Comparison of ENCODE assay signal across 14 cellular contexts in the genomic region with DNA sequence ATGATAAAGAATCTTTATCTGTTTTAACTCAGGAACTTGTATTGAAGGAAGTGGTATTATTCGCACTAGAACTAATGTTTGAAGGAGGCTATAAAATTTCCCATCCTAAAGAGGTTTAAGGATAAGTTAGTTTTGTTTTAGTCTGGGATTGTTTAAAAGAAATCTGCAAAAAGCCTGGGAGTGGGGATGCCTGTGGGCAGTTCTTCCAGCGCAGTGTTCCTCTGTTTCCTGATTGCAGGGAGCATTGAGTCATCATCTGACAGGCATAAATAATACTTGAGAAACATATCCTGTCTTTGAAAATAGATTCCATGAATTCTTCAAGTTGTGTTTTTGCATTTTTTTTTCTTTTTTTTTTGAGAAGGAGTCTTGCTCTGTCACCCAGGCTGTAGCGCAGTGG.
DNase-seq lines count a peak whose midpoint lies in the region; ATAC-seq and TF ChIP-seq lines count a peak whose summit lies in the region.
"Had no signal": no experiment of that assay in that cellular context is flagged by ENCODE, and none has a peak within 500 bp of the region (broad histone marks: within the 10 kb centered on the region; RNA-seq: fewer than 3 reads in every experiment).

No MANE protein-coding gene starts in this region.

- peak overlapping the region; percentile 86 for H3K27ac ChIP-seq in RWPE2 (ENCODE audit: poor library complexity, severe bottlenecking)
- H3K27ac ChIP-seq in right cardiac atrium (ENCODE audit: low read length) = no peak overlapping the region

- H3K9me3 ChIP-seq in RWPE2 (ENCODE audit: severe bottlenecking) = no peaks in the 10 kb centered on the region
- no peaks in the 10 kb centered on the region for H3K9me3 ChIP-seq in right cardiac atrium (ENCODE audit: control insufficient read depth, low read length)

- H3K4me3 ChIP-seq in RWPE2 (ENCODE audit: severe bottlenecking) = no peak overlapping the region
- H3K4me3 ChIP-seq in fibroblast of mammary gland (ENCODE audit: control insufficient read depth, low read depth, low read length) = no peak overlapping the region
- no peak overlapping the region for H3K4me3 ChIP-seq in skeletal muscle cell (ENCODE audit: low read depth, low read length)
- no peak overlapping the region for H3K4me3 ChIP-seq in right cardiac atrium (ENCODE audit: low read length)

- ATAC-seq in RWPE2 (ENCODE audit: low read depth) (peak; percentile 98), right cardiac atrium (no peak)

- H3K4me1 ChIP-seq in RWPE2 (ENCODE audit: insufficient read depth, poor library complexity, severe bottlenecking) (peaks cover 16% of the 10 kb centered on the region), right cardiac atrium (ENCODE audit: control insufficient read depth, insufficient read depth, low read length) (no peaks in the 10 kb centered on the region)

- TF ChIP-seq CTCF in RWPE2 (IDR thresholded peaks at IDR 0.05; ENCODE audit: poor library complexity, severe bottlenecking) (no peak), fibroblast of mammary gland (conservative IDR thresholded peaks at IDR 0.05; ENCODE audit: control insufficient read depth, insufficient read depth, low read depth, low read length) (no peak)

- H3K27me3 ChIP-seq in RWPE2 (ENCODE audit: insufficient read depth, poor library complexity, severe bottlenecking) = no peaks in the 10 kb centered on the region
- H3K27me3 ChIP-seq in right cardiac atrium (ENCODE audit: control insufficient read depth, insufficient read depth) = no peaks in the 10 kb centered on the region

- peak; percentile 73 for DNase-seq in GM04503 (ENCODE audit: low read depth)
- DNase-seq in RWPE2 (ENCODE audit: low spot score) = no peak
- DNase-seq in fibroblast of mammary gland (ENCODE audit: low read depth) = peak; percentile 91
- peak; percentile 75 for DNase-seq in skeletal muscle cell (ENCODE audit: low read depth)
- no peak for DNase-seq in RPMI8226
- no peak for DNase-seq in pons (ENCODE audit: low spot score)
- no peak for DNase-seq in SW480 (ENCODE audit: low spot score)
- no peak for DNase-seq in right cardiac atrium
- DNase-seq: activated CD8-positive, alpha-beta memory T cell treated with anti-CD3 and anti-CD28 coated beads for 24 hours; activated naive CD8-positive, alpha-beta T cell treated with anti-CD3 and anti-CD28 coated beads for 36 hours; DMS53; endodermal cell; naive B cell; NCI-H187 treated with DMSO at 0.1 percent for 48 hours had no signal

- 52% methylated on average over 3 of the region's 3 CpGs for WGBS in right cardiac atrium

- H3K36me3 ChIP-seq in RWPE2 (ENCODE audit: low read depth) = no peaks in the 10 kb centered on the region

- intact Hi-C loops in right cardiac atrium (cut with DNase I) = no loop called here

Comparison
In these comparisons a context has a peak if more than half of its experiments do, and no peak if none do; other contexts are left out.
1. DNase-seq: peak in GM04503 (single experiment), fibroblast of mammary gland (single experiment) and skeletal muscle cell (single experiment); none in RWPE2 (single experiment), RPMI8226 (single experiment), pons (single experiment), SW480 (single experiment) and right cardiac atrium (0 of 3).